Comparison of ENCODE assay signal across 18 cellular contexts in the genomic region with DNA sequence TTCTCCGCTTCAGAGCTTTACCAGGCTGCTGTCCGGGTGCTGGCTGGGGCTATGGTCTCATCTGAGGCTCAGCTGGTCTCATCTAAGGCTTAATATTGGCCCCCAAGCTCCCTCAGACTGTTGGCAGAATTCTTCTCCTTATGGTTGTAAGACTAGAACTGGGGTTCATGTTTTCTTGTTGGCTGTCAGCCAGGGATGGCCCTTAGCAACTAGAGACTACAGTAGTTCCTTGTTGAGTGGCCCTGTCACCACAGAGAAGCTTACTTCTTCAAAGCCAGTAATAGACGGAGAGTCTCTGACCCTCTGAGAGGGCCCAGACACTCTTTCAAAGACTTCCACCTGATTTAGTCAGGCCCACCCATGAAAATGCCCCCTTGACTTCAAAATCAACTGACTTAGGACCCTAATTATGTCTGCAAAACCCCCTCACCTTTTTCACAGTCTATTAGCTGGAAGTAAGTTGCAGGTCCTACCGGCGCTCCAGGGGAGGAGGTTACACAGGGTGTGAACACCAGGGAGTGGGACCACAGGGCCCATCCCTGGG. TPM values are rescaled to one million over a fixed set of nuclear protein-coding genes. Genes with fewer than 3 reads are reported as not detected.
DNase-seq lines count a peak whose midpoint lies in the region; ATAC-seq and TF ChIP-seq lines count a peak whose summit lies in the region.
"Had no signal": no experiment of that assay in that cellular context is flagged by ENCODE, and none has a peak within 500 bp of the region (broad histone marks: within the 10 kb centered on the region; RNA-seq: fewer than 3 reads in every experiment).

No MANE protein-coding gene starts in this region.

- no peaks in the 10 kb centered on the region for H3K36me3 Mint-ChIP-seq in Calu3 (ENCODE audit: insufficient read depth, unreplicated experiment)

- H3K4me3 ChIP-seq in lower lobe of right lung (no peak overlapping the region), testis (no peak overlapping the region)
- H3K4me3 ChIP-seq: HAP-1, PC-9, psoas muscle, vagina had no signal

- no peak overlapping the region for H3K4me3 Mint-ChIP-seq in Calu3 (ENCODE audit: low read depth, unreplicated experiment)
- H3K4me3 Mint-ChIP-seq: T-helper 1 cell treated with Interleukin-12 subunit alpha and Interleukin-12 subunit beta and Interleukin-4 antibody, amounts not matched to agents 30 μg/mL and 1 μg/mL, for 36 hours had no signal

- H3K27ac Mint-ChIP-seq in Calu3 (ENCODE audit: unreplicated experiment): no peak overlapping the region
- H3K27ac Mint-ChIP-seq: T-helper 1 cell treated with Interleukin-12 subunit alpha and Interleukin-12 subunit beta and Interleukin-4 antibody, amounts not matched to agents 30 μg/mL and 1 μg/mL, for 36 hours had no signal

- DNase-seq in Ammon's horn (ENCODE audit: low spot score): peak; percentile 83
- DNase-seq in GF-D8 (lab: John Stamatoyannopoulos, UW): peak; percentile 44
- DNase-seq in RPMI8226: peak; percentile 60
- DNase-seq in lower lobe of right lung: no peak
- DNase-seq in A172 (ENCODE audit: low spot score): no peak
- no peak for DNase-seq in testis
- no peak for DNase-seq in NCI-H748 (lab: John Stamatoyannopoulos, UW; ENCODE audit: unreplicated experiment)
- no peak for DNase-seq in Calu3
- DNase-seq: activated gamma-delta T cell treated with Interleukin-2 at 50 U/mL for 16 hours; effector memory CD8-positive, alpha-beta T cell; foreskin fibroblast; PC-9 had no signal

- H3K4me1 ChIP-seq in lower lobe of right lung (peaks cover 6% of the 10 kb centered on the region), testis (no peaks in the 10 kb centered on the region)
- H3K4me1 ChIP-seq: psoas muscle, vagina had no signal

- CTCF ChIA-PET in Calu3 (lab: Charles Lee): no interaction called here

- TF ChIP-seq CTCF in lower lobe of right lung (IDR thresholded peaks at IDR 0.05) (no peak), testis (IDR thresholded peaks at IDR 0.05) (no peak), Calu3 (IDR thresholded peaks at IDR 0.05; ENCODE audit: unreplicated experiment) (no peak)

- H3K27me3 Mint-ChIP-seq in Calu3 (ENCODE audit: unreplicated experiment): peaks cover 25% of the 10 kb centered on the region
- H3K27me3 Mint-ChIP-seq: effector memory CD8-positive, alpha-beta T cell had no signal

- no peaks in the 10 kb centered on the region for H3K36me3 ChIP-seq in lower lobe of right lung
- no peaks in the 10 kb centered on the region for H3K36me3 ChIP-seq in testis (ENCODE audit: low read depth, missing control alignments)
- H3K36me3 ChIP-seq: HAP-1, vagina had no signal

- H3K27me3 ChIP-seq in lower lobe of right lung (ENCODE audit: low read depth) (no peaks in the 10 kb centered on the region), testis (no peaks in the 10 kb centered on the region)
- H3K27me3 ChIP-seq: vagina had no signal

- intact Hi-C loops in lower lobe of right lung (cut with DNase I) (no loop called here), testis (cut with DNase I; ENCODE audit: low total_unique reads) (no loop called here), Calu3 (cut with micrococcal nuclease; ENCODE audit: unreplicated experiment) (no loop called here)

- TF ChIP-seq POLR2A in testis (IDR thresholded peaks at IDR 0.05): no peak

- H3K9me3 ChIP-seq in lower lobe of right lung (no peaks in the 10 kb centered on the region), testis (no peaks in the 10 kb centered on the region)
- H3K9me3 ChIP-seq: HAP-1, psoas muscle, vagina had no signal

- peak; percentile 54 to 78 for ATAC-seq in lower lobe of right lung
- ATAC-seq: effector memory CD8-positive, alpha-beta T cell; psoas muscle had no signal

- no peaks in the 10 kb centered on the region for H3K9me3 Mint-ChIP-seq in Calu3 (ENCODE audit: low read depth, unreplicated experiment)

- 85 to 95% methylated on average over 5 of the region's 5 CpGs for WGBS in testis, 2 donors

- no TSS peak for BruUV-seq in Calu3 (replicated peaks; lab: Mats Ljungman, UMichigan)

- H3K27ac ChIP-seq in lower lobe of right lung (no peak overlapping the region), testis (no peak overlapping the region)
- H3K27ac ChIP-seq: HL-60, PC-9, psoas muscle, vagina had no signal

- no peaks in the 10 kb centered on the region for H3K4me1 Mint-ChIP-seq in Calu3 (ENCODE audit: low read depth, unreplicated experiment)

RNA-seq across cellular contexts. Expression of a gene that starts 24.2 kb away (rescaled TPM):
- total RNA-seq in lower lobe of right lung (0.30 TPM), testis (1 to 10 TPM in 1 of 2 donors, under 1 TPM in 1; 0.62 to 1.7 TPM), Calu3 (2022) (0.21 and 0.49 TPM in 2 replicates)
- total RNA-seq in A172 (2014; rRNA removed; shearing (Covaris generic)): 0.05 TPM in 1 of 2 replicates, not detected in the other
- 4.0 TPM for polyA plus RNA-seq in testis (ENCODE audit: insufficient read depth, low read depth, low replicate concordance)
- total RNA-seq: PC-9, psoas muscle had no signal
- polyA plus RNA-seq: BJ had no signal

Comparison
In these comparisons a context has a peak if more than half of its experiments do, and no peak if none do; other contexts are left out.
1. DNase-seq: peak in Ammon's horn (single experiment), GF-D8 (single experiment) and RPMI8226 (single experiment); none in lower lobe of right lung (single experiment), A172 (single experiment), testis (single experiment), NCI-H748 (single experiment) and Calu3 (single experiment).